ENCODE assay signal across 8 cellular contexts in the genomic region with DNA sequence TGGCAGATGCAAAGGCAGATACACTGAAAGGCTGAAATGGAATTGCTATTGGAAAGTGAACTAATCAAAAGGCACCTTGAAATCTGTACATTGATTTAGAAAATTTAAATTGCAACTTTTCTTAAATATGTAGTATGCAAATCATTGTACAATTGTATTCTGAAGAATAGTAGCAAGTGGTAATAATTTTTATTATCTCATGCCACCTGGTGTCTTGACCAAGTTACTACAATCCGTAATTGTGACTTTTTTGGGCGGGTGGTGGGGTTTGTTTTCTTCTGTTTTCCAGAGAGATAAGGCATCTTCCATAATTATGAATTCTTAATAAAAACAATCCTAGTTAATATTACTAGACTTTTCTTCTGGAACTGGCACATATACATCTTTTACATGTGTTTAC. TPM values are rescaled to one million over a fixed set of nuclear protein-coding genes. Genes with fewer than 3 reads are reported as not detected.
DNase-seq lines count a peak whose midpoint lies in the region; TF ChIP-seq lines count a peak whose summit lies in the region.

No MANE protein-coding gene starts in this region.

- TF ChIP-seq CTCF in AG10803 (conservative IDR thresholded peaks at IDR 0.05; ENCODE audit: low read length): peak; percentile 63
- peak; percentile 38 for TF ChIP-seq CTCF in GM13976 (IDR thresholded peaks at IDR 0.05; ENCODE audit: borderline replicate concordance, control extremely low read depth, extremely low read depth, insufficient read depth, missing control alignments)
- TF ChIP-seq CTCF in LNCAP (IDR thresholded peaks at IDR 0.05): peak; percentile 59
- peak; percentile 41 for TF ChIP-seq CTCF in astrocyte of the cerebellum (IDR thresholded peaks at IDR 0.05; ENCODE audit: low read depth, low read length, missing control alignments)
- peak; percentile 66 for TF ChIP-seq CTCF in liver (IDR thresholded peaks at IDR 0.05; ENCODE audit: low read depth, low read length, missing input control)

- no peaks in the 10 kb centered on the region for H3K27me3 ChIP-seq in liver (ENCODE audit: control insufficient read depth in 4 of 4, insufficient read depth in 4 of 4, low read length in 3 of 4)

- no peak overlapping the region for H3K4me3 ChIP-seq in AG10803 (ENCODE audit: low read length)
- no peak overlapping the region for H3K4me3 ChIP-seq in astrocyte of the cerebellum (ENCODE audit: low read depth, low read length)
- no peak overlapping the region for H3K4me3 ChIP-seq in liver (ENCODE audit: low read depth in 1 of 3, low read length in 3 of 3)

- no peak overlapping the region for H3K27ac ChIP-seq in liver (ENCODE audit: low read depth in 1 of 2, low read length in 2 of 2)

- DNase-seq in AG10803 (ENCODE audit: low read depth) (peak; percentile 27), GM13976 (ENCODE audit: low spot score) (peak; percentile 24), astrocyte of the cerebellum (ENCODE audit: low read depth) (no peak), MV-4-11 (lab: John Stamatoyannopoulos, UW) (no peak), cerebellar nuclear complex (lab: John Stamatoyannopoulos, UW) (no peak)
- no peak for DNase-seq in stimulated activated CD4-positive, alpha-beta T cell treated with anti-CD3 and anti-CD28 coated beads, Interleukin-15, amount 100 ng/mL, for 24 hours

- no peaks in the 10 kb centered on the region for H3K9me3 ChIP-seq in liver (ENCODE audit: control insufficient read depth in 4 of 4, low read length in 3 of 4)

- TF ChIP-seq RAD21 in liver (IDR thresholded peaks at IDR 0.05): peak; percentile 76 to 83

- in situ Hi-C loops in GM13976 (cut with MboI; ENCODE audit: low sequenced_read_pairs, unreplicated experiment): no loop called here
- in situ Hi-C loops in astrocyte of the cerebellum (cut with HindIII; ENCODE audit: low sequenced_read_pairs): no loop called here

- H3K4me1 ChIP-seq in liver (ENCODE audit: control insufficient read depth in 4 of 4, insufficient read depth in 4 of 4, low read length in 3 of 4): no peaks in the 10 kb centered on the region

- H3K9ac ChIP-seq in liver (ENCODE audit: low read depth in 1 of 2, low read length in 2 of 2): no peak overlapping the region

- H3K36me3 ChIP-seq in liver (ENCODE audit: control insufficient read depth in 4 of 4, insufficient read depth in 3 of 4, low read depth in 1 of 4, low read length in 3 of 4): no peaks in the 10 kb centered on the region

- WGBS in liver: 2% methylated on average over 2 of the region's 2 CpGs

TF ChIP-seq in liver, 16 proteins besides CTCF, POLR2A, EP300 and RAD21:
- TF ChIP-seq EGR1 (IDR thresholded peaks at IDR 0.05; ENCODE audit: low read depth in 2 of 2): no peak
- no peak for TF ChIP-seq HNF4A (conservative IDR thresholded peaks at IDR 0.05)
- TF ChIP-seq ATF3 (IDR thresholded peaks at IDR 0.05): no peak
- no peak for TF ChIP-seq FOXA2 (IDR thresholded peaks at IDR 0.05)
- no peak for TF ChIP-seq ZBTB33 (IDR thresholded peaks at IDR 0.05)
- TF ChIP-seq, protein P1, sequence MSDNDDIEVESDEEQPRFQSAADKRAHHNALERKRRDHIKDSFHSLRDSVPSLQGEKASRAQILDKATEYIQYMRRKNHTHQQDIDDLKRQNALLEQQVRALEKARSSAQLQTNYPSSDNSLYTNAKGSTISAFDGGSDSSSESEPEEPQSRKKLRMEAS (IDR thresholded peaks at IDR 0.05): no peak
- no peak for TF ChIP-seq REST (IDR thresholded peaks at IDR 0.05)
- no peak for TF ChIP-seq YY1 (IDR thresholded peaks at IDR 0.05)
- TF ChIP-seq FOXA1 (IDR thresholded peaks at IDR 0.05): no peak
- no peak for TF ChIP-seq HNF4G (IDR thresholded peaks at IDR 0.05)
- no peak for TF ChIP-seq GABPA (IDR thresholded peaks at IDR 0.05 in 1 of 2, conservative IDR thresholded peaks at IDR 0.05 in 1 of 2)
- no peak for TF ChIP-seq NR2F2 (IDR thresholded peaks at IDR 0.05)
- no peak for TF ChIP-seq SP1 (IDR thresholded peaks at IDR 0.05)
- no peak for TF ChIP-seq RXRA (IDR thresholded peaks at IDR 0.05)
- no peak for TF ChIP-seq TAF1 (conservative IDR thresholded peaks at IDR 0.05)

RNA-seq across cellular contexts. Expression of gene BCKDHB, which starts 12.5 kb away (rescaled TPM):
- total RNA-seq in liver: 10 to 100 TPM; 13.0 to 34.3 TPM
- 10 to 100 TPM; 28.9 to 74.8 TPM for polyA plus RNA-seq in liver

Comparison
In these comparisons a context has a peak if more than half of its experiments do, and no peak if none do; other contexts are left out.
1. DNase-seq: peak in AG10803 (single experiment) and GM13976 (single experiment); none in astrocyte of the cerebellum (single experiment), MV-4-11 (single experiment), stimulated activated CD4-positive, alpha-beta T cell treated with anti-CD3 and anti-CD28 coated beads, Interleukin-15, amount 100 ng/mL, for 24 hours (single experiment) and cerebellar nuclear complex (0 of 2).
2. Peak in every context shown above with its lines, with median percentiles within 50 percentile points of each other: CTCF ChIP-seq.